Comparison of ENCODE assay signal across 9 cellular contexts in genomic region chr9:105127863-105128220, GRCh38.
DNase-seq lines count a peak whose midpoint lies in the region; ATAC-seq and TF ChIP-seq lines count a peak whose summit lies in the region.
"Had no signal": no experiment of that assay in that cellular context is flagged by ENCODE, and none has a peak within 500 bp of the region (broad histone marks: within the 10 kb centered on the region; RNA-seq: fewer than 3 reads in every experiment).

No MANE protein-coding gene starts in this region.

- H3K36me3 Mint-ChIP-seq in T-helper 2 cell treated with Interferon-gamma antibody and Interleukin-4, amounts not matched to agents 5 μg/mL and 100 μg/mL, for 36 hours (ENCODE audit: low read depth), result no peaks in the 10 kb centered on the region
- peaks cover 6% of the 10 kb centered on the region for H3K36me3 Mint-ChIP-seq in effector memory CD8-positive, alpha-beta T cell (ENCODE audit: insufficient read depth)

- DNase-seq in AG20443 (ENCODE audit: low spot score) (peak; percentile 30), GM19240 (ENCODE audit: insufficient read length, low spot score) (peak; percentile 62), upper lobe of left lung (no peak), NCI-H2171 (lab: John Stamatoyannopoulos, UW) (no peak), HPDE6-E6E7 (ENCODE audit: extremely low spot score) (no peak)
- peak; percentile 47 for DNase-seq in T-helper 2 cell treated with Interferon-gamma antibody and Interleukin-4, amounts not matched to agents 5 μg/mL and 100 μg/mL, for 36 hours (ENCODE audit: low spot score)
- DNase-seq in effector memory CD8-positive, alpha-beta T cell, result peak; percentile 51 to 68 (median 61)

- no peaks in the 10 kb centered on the region for H3K9me3 ChIP-seq in upper lobe of left lung

- TF ChIP-seq POLR2A in upper lobe of left lung (IDR thresholded peaks at IDR 0.05), result no peak

- no peak for TF ChIP-seq EP300 in upper lobe of left lung (IDR thresholded peaks at IDR 0.05)

- ATAC-seq in HG03175 (IDR thresholded peaks at IDR 0.05; ENCODE audit: unreplicated experiment) (peak; percentile 99), upper lobe of left lung (ENCODE audit: low FRiP score in 2 of 2) (peak in 1 of 2 donors; percentile 47)
- ATAC-seq in effector memory CD8-positive, alpha-beta T cell (replicated peaks), result peak; percentile 99

- H3K36me3 ChIP-seq in upper lobe of left lung, result no peaks in the 10 kb centered on the region

- peaks cover 43% of the 10 kb centered on the region for H3K27me3 Mint-ChIP-seq in T-helper 2 cell treated with Interferon-gamma antibody and Interleukin-4, amounts not matched to agents 5 μg/mL and 100 μg/mL, for 36 hours (ENCODE audit: low read depth)
- no peaks in the 10 kb centered on the region for H3K27me3 Mint-ChIP-seq in effector memory CD8-positive, alpha-beta T cell
- H3K27me3 Mint-ChIP-seq: stimulated activated naive CD8-positive, alpha-beta T cell treated with anti-CD3 and anti-CD28 coated beads, Interleukin-15, Interleukin-2, amounts not matched to agents 100 ng/mL and 50 ng/mL, for 24 hours had no signal

- H3K4me1 Mint-ChIP-seq in T-helper 2 cell treated with Interferon-gamma antibody and Interleukin-4, amounts not matched to agents 5 μg/mL and 100 μg/mL, for 36 hours (ENCODE audit: low read depth), result peaks cover 33% of the 10 kb centered on the region
- peaks cover 33 to 37% of the 10 kb centered on the region in 2 donors for H3K4me1 Mint-ChIP-seq in effector memory CD8-positive, alpha-beta T cell (ENCODE audit: low read depth in 2 of 2)

- no peak for TF ChIP-seq CTCF in upper lobe of left lung (IDR thresholded peaks at IDR 0.05)

- no peaks in the 10 kb centered on the region for H3K27me3 ChIP-seq in upper lobe of left lung

- peak overlapping the region in 3 of 4 donors; percentile 3 to 44 (median 26) for H3K27ac ChIP-seq in upper lobe of left lung

- H3K4me3 Mint-ChIP-seq in T-helper 2 cell treated with Interferon-gamma antibody and Interleukin-4, amounts not matched to agents 5 μg/mL and 100 μg/mL, for 36 hours, result peak overlapping the region; percentile 54
- H3K4me3 Mint-ChIP-seq in effector memory CD8-positive, alpha-beta T cell, result peak overlapping the region; percentile 43 to 66
- H3K4me3 Mint-ChIP-seq: stimulated activated naive CD8-positive, alpha-beta T cell treated with anti-CD3 and anti-CD28 coated beads, Interleukin-15, Interleukin-2, amounts not matched to agents 100 ng/mL and 50 ng/mL, for 24 hours had no signal

- H3K27ac Mint-ChIP-seq in T-helper 2 cell treated with Interferon-gamma antibody and Interleukin-4, amounts not matched to agents 5 μg/mL and 100 μg/mL, for 36 hours, result no peak overlapping the region
- peak overlapping the region; percentile 56 to 85 for H3K27ac Mint-ChIP-seq in effector memory CD8-positive, alpha-beta T cell
- H3K27ac Mint-ChIP-seq: stimulated activated naive CD8-positive, alpha-beta T cell treated with anti-CD3 and anti-CD28 coated beads, Interleukin-15, Interleukin-2, amounts not matched to agents 100 ng/mL and 50 ng/mL, for 24 hours had no signal

- 29 to 33% methylated on average over 3 of the region's 3 CpGs for WGBS in upper lobe of left lung, 2 donors

- H3K9me3 Mint-ChIP-seq in T-helper 2 cell treated with Interferon-gamma antibody and Interleukin-4, amounts not matched to agents 5 μg/mL and 100 μg/mL, for 36 hours, result no peaks in the 10 kb centered on the region
- H3K9me3 Mint-ChIP-seq in effector memory CD8-positive, alpha-beta T cell, result no peaks in the 10 kb centered on the region
- H3K9me3 Mint-ChIP-seq: stimulated activated naive CD8-positive, alpha-beta T cell treated with anti-CD3 and anti-CD28 coated beads, Interleukin-15, Interleukin-2, amounts not matched to agents 100 ng/mL and 50 ng/mL, for 24 hours had no signal

- peaks cover 13 to 21% (median 14%) of the 10 kb centered on the region in 4 donors for H3K4me1 ChIP-seq in upper lobe of left lung

- H3K4me3 ChIP-seq in upper lobe of left lung, result no peak overlapping the region

Comparison
In these comparisons a context has a peak if more than half of its experiments do, and no peak if none do; other contexts are left out.
1. DNase-seq: peak in AG20443 (single experiment), GM19240 (single experiment), T-helper 2 cell treated with Interferon-gamma antibody and Interleukin-4, amounts not matched to agents 5 μg/mL and 100 μg/mL, for 36 hours (single experiment) and effector memory CD8-positive, alpha-beta T cell (3 of 3); none in upper lobe of left lung (0 of 2), NCI-H2171 (single experiment) and HPDE6-E6E7 (single experiment).